In genomic region chr17:48995871-48996695, GRCh38 we compare ENCODE assay signal across 1 cellular context.
A peak's percentile ranks its signal among the peaks of the same experiment; 100 is the strongest.
TF ChIP-seq lines count a peak whose summit lies in the region.

No MANE protein-coding gene starts in this region.

TF ChIP-seq in K562, 482 proteins besides CTCF, POLR2A, EP300 and RAD21 (continued from another document and continues in another):
- TF ChIP-seq ZNF592 (IDR thresholded peaks at IDR 0.05): peak; percentile 18; the same call in 1 of the 2 replicates
- peak; percentile 94 for TF ChIP-seq GTF2E2 (tag; IDR thresholded peaks at IDR 0.05)
- TF ChIP-seq POLR2G (IDR thresholded peaks at IDR 0.05; ENCODE audit: low read depth, low read length): peak; percentile 95
- TF ChIP-seq SREBF1 (IDR thresholded peaks at IDR 0.05; ENCODE audit: borderline replicate concordance, low read depth, low read length): no peak
- TF ChIP-seq HMGXB4 (CRISPR knock-in tag; IDR thresholded peaks at IDR 0.05): peak; percentile 91; the same call in 1 of the 2 replicates
- TF ChIP-seq ETS2 (tag; IDR thresholded peaks at IDR 0.05; ENCODE audit: borderline replicate concordance, poor library complexity, severe bottlenecking): no peak
- 0 out of 2 replicates have a peak, but pooled peaks have one; percentile 70 for TF ChIP-seq THRAP3 (IDR thresholded peaks at IDR 0.05; ENCODE audit: borderline replicate concordance)
- peak; percentile 71; the same call in 1 of the 2 replicates for TF ChIP-seq AFF4 (CRISPR knock-in tag; IDR thresholded peaks at IDR 0.05)
- TF ChIP-seq KDM5B (IDR thresholded peaks at IDR 0.05; ENCODE audit: insufficient replicate concordance, low read depth, low read length): peak; percentile 80
- peak; percentile 55; the same call in 1 of the 2 replicates for TF ChIP-seq MXI1 (IDR thresholded peaks at IDR 0.05; ENCODE audit: low read depth, low read length)
- no peak for TF ChIP-seq PCBP2 (IDR thresholded peaks at IDR 0.05; ENCODE audit: low read depth, low read length, poor library complexity, severe bottlenecking)
- TF ChIP-seq LEF1 (IDR thresholded peaks at IDR 0.05): peak; percentile 17; the same call in 1 of the 2 replicates
- no peak for TF ChIP-seq ARID3A (IDR thresholded peaks at IDR 0.05; ENCODE audit: borderline replicate concordance, low read depth, low read length)
- TF ChIP-seq RBBP5 (IDR thresholded peaks at IDR 0.05; ENCODE audit: borderline replicate concordance, insufficient read depth, low read length, poor library complexity, severe bottlenecking): peak; percentile 79
- TF ChIP-seq HNRNPL (IDR thresholded peaks at IDR 0.05; ENCODE audit: low read depth, low read length): no peak; the same call in 1 of the 2 replicates
- TF ChIP-seq LCOR (CRISPR knock-in tag; IDR thresholded peaks at IDR 0.05): peak; percentile 81
- TF ChIP-seq KDM4B (IDR thresholded peaks at IDR 0.05; ENCODE audit: borderline replicate concordance in 2 of 2, low read depth in 1 of 2): peak in 1 of 2 experiments; percentile 95; a peak in 2 of 4 replicates
- peak; percentile 44; the same call in 1 of the 2 replicates for TF ChIP-seq ETV5 (CRISPR knock-in tag; IDR thresholded peaks at IDR 0.05; ENCODE audit: low read depth)
- TF ChIP-seq NFE2 (IDR thresholded peaks at IDR 0.05; ENCODE audit: low read depth): 0 out of 2 replicates have a peak, but pooled peaks have one; percentile 2
- TF ChIP-seq MED1 (CRISPR knock-in tag; IDR thresholded peaks at IDR 0.05; ENCODE audit: borderline replicate concordance): 0 out of 2 replicates have a peak, but pooled peaks have one; percentile 53
- TF ChIP-seq GABPA (tag; conservative IDR thresholded peaks at IDR 0.05; ENCODE audit: low read depth): peak; percentile 83
- TF ChIP-seq STAT6 (CRISPR knock-in tag; IDR thresholded peaks at IDR 0.05): 0 out of 2 replicates have a peak, but pooled peaks have one; percentile 59
- TF ChIP-seq ZNF217 (CRISPR knock-in tag; IDR thresholded peaks at IDR 0.05): no peak
- TF ChIP-seq FOXP4 (CRISPR knock-in tag; IDR thresholded peaks at IDR 0.05; ENCODE audit: borderline replicate concordance): 0 out of 2 replicates have a peak, but pooled peaks have one; percentile 33
- TF ChIP-seq TCF7 (IDR thresholded peaks at IDR 0.05; ENCODE audit: borderline replicate concordance): 0 out of 2 replicates have a peak, but pooled peaks have one; percentile 41
- no peak for TF ChIP-seq TBL1XR1 (IDR thresholded peaks at IDR 0.05; ENCODE audit: low read length in 2 of 2)
- TF ChIP-seq ZBTB26 (CRISPR knock-in tag; IDR thresholded peaks at IDR 0.05): no peak
- TF ChIP-seq L3MBTL2 (IDR thresholded peaks at IDR 0.05): peak; percentile 33; the same call in 1 of the 2 replicates
- TF ChIP-seq ELF4 (CRISPR knock-in tag; IDR thresholded peaks at IDR 0.05): no peak
- no peak for TF ChIP-seq ID3 (CRISPR knock-in tag; IDR thresholded peaks at IDR 0.05)
- peak; percentile 60 for TF ChIP-seq ID3 (tag; IDR thresholded peaks at IDR 0.05)
- TF ChIP-seq TAF7 (tag; IDR thresholded peaks at IDR 0.05): no peak
- peak; percentile 24; the same call in 1 of the 2 replicates for TF ChIP-seq CBX1 (IDR thresholded peaks at IDR 0.05; ENCODE audit: low read depth)
- TF ChIP-seq POLR2AphosphoS5 (IDR thresholded peaks at IDR 0.05; ENCODE audit: control insufficient read depth, insufficient read depth, low read depth, low read length): peak; percentile 59
- TF ChIP-seq NR4A1 (CRISPR knock-in tag; IDR thresholded peaks at IDR 0.05): no peak
- no peak for TF ChIP-seq NR4A1 (tag; IDR thresholded peaks at IDR 0.05)
- peak; percentile 94 for TF ChIP-seq EP400 (IDR thresholded peaks at IDR 0.05)
- TF ChIP-seq CHD2 (IDR thresholded peaks at IDR 0.05; ENCODE audit: low read depth, low read length): peak; percentile 69
- TF ChIP-seq CREM (IDR thresholded peaks at IDR 0.05; ENCODE audit: low read depth): peak; percentile 60; the same call in 1 of the 2 replicates
- TF ChIP-seq ESRRA (IDR thresholded peaks at IDR 0.05; ENCODE audit: borderline replicate concordance, low read depth): peak; percentile 17; the same call in 1 of the 2 replicates
- no peak for TF ChIP-seq FOS (IDR thresholded peaks at IDR 0.05; ENCODE audit: extremely low read depth, insufficient read length)
- peak; percentile 28; the same call in 1 of the 2 replicates for TF ChIP-seq SMARCA4 (IDR thresholded peaks at IDR 0.05)
- TF ChIP-seq TCF15 (CRISPR knock-in tag; IDR thresholded peaks at IDR 0.05): no peak
- peak; percentile 80; the same call in 1 of the 2 replicates for TF ChIP-seq NFRKB (IDR thresholded peaks at IDR 0.05; ENCODE audit: low read depth)
- TF ChIP-seq MTA3 (IDR thresholded peaks at IDR 0.05; ENCODE audit: borderline replicate concordance): peak; percentile 69
